Comparison of ENCODE assay signal across 8 cellular contexts in the genomic region with DNA sequence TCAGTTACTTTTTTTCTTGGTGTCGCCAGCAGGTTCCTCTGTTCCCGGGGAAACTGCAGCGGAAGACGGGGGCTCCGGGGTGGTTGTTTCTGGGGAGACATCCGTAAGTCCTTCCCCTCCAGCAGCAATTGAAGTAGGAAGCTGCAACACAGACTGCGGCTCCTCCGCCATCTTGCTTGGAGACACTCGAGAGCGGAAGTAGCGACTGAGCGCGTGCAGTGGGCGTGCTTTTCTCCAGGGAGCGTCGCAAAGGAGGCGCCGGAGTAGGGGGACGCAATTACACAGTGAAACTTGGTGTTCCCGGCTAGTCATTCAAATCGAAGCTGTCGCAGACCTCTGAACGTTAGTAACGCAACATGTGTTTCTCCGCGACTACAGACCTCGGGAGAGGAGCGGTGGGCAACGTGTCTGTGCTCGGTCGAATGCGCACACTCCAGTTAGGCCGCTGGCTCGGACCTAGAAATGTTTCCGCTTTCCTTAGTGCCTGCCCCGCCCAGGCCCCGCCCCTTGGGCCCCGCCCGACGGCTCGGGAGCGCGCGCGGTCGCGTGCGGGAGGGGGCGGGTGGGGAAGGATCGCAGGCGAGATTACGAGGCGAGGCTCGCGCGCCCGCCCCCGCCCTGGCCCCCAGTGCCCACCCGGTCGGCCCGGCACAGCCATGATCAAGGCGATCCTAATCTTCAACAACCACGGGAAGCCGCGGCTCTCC. TPM values are rescaled to one million over a fixed set of nuclear protein-coding genes. Genes with fewer than 3 reads are reported as not detected.
DNase-seq lines count a peak whose midpoint lies in the region; ATAC-seq and TF ChIP-seq lines count a peak whose summit lies in the region.

Gene AP3S1 (plus strand): TSS at position 554 of the 707 bp plus-strand sequence. CDS start 103 bp downstream, at position 657.
Gene ATG12 (minus strand): TSS at position 184 of the 707 bp plus-strand sequence. CDS start 13 bp downstream, at position 171.

- H3K27me3 ChIP-seq in mammary epithelial cell (ENCODE audit: insufficient read depth, low read length) (no peaks in the 10 kb centered on the region), iPS-20b (ENCODE audit: insufficient read depth, low read length) (peaks cover 12% of the 10 kb centered on the region)

- in situ Hi-C loops in GM18951 (cut with MboI; ENCODE audit: low sequenced_read_pairs, unreplicated experiment): no loop called here
- in situ Hi-C loops in mammary epithelial cell (cut with MboI; ENCODE audit: low sequenced_read_pairs in 2 of 2): loop anchor here (10.0 to 25.0 kb wide), 2 partner anchors 217 to 554 kb away; partner anchors contain the start of genes CCDC112 (in 1 of the 2) and TMED7 (in 1 of the 2)

- intact Hi-C loops in mammary epithelial cell (cut with micrococcal nuclease): loop anchor here (1.0 to 10.0 kb wide), 2 partner anchors 227 to 747 kb away; no protein-coding TSS in a partner anchor

- H3K4me3 ChIP-seq in WI38 (ENCODE audit: low read depth, low read length) (peak within 1 kb of the TSS; percentile 91), mammary epithelial cell (replicated peaks in 1 of 3; ENCODE audit: insufficient read depth in 1 of 3, low read depth in 2 of 3, low read length in 3 of 3) (peak within 1 kb of the TSS; percentile 81 to 98 (median 88)), iPS-20b (ENCODE audit: low read length) (peak within 1 kb of the TSS; percentile 97), skin epidermis (peak within 1 kb of the TSS; percentile 79 to 99 (median 86))

- H3K36me3 ChIP-seq in mammary epithelial cell (ENCODE audit: insufficient read depth, low read length): peaks cover 8% of the 10 kb centered on the region
- peaks cover 20% of the 10 kb centered on the region for H3K36me3 ChIP-seq in iPS-20b (ENCODE audit: insufficient read depth, low read depth, low read length)

- peak within 1 kb of the TSS; percentile 97 for H2AFZ ChIP-seq in mammary epithelial cell (ENCODE audit: low read depth, low read length)

- no peaks in the 10 kb centered on the region for H4K20me1 ChIP-seq in mammary epithelial cell (ENCODE audit: insufficient read depth, low read length)

- WGBS in mammary epithelial cell (ENCODE audit: low coverage, missing lambda C conversion rate): 0% methylated on average over 25 of the region's 65 CpGs

- no peaks in the 10 kb centered on the region for H3K9me3 ChIP-seq in mammary epithelial cell (replicated peaks; ENCODE audit: insufficient read depth, low read length)
- no peaks in the 10 kb centered on the region for H3K9me3 ChIP-seq in iPS-20b (ENCODE audit: insufficient read depth, low read depth, low read length)

- CTCF ChIA-PET in mammary epithelial cell (lab: Charles Lee; ENCODE audit: low non-redundant PET): no interaction called here

- BruUV-seq in mammary epithelial cell (replicated peaks; lab: Mats Ljungman, UMichigan): TSS peak; percentile 45

- peak; percentile 93 for DNase-seq in AG08396 (ENCODE audit: low spot score)
- DNase-seq in NCI-H2227 treated with DMSO at 0.1 percent for 48 hours (lab: John Stamatoyannopoulos, UW): peak; percentile 84
- peak; percentile 94 for DNase-seq in mammary epithelial cell

- peaks cover 94% of the 10 kb centered on the region for H3K79me2 ChIP-seq in mammary epithelial cell (ENCODE audit: insufficient read depth, low read length)

- H3K9ac ChIP-seq in mammary epithelial cell (ENCODE audit: insufficient read depth, low read length) (peak within 1 kb of the TSS; percentile 90), iPS-20b (ENCODE audit: low read depth, low read length) (peak within 1 kb of the TSS; percentile 95)

- H3K4me2 ChIP-seq in mammary epithelial cell (ENCODE audit: insufficient read depth, low read depth, low read length): peak within 1 kb of the TSS; percentile 88

- dilution Hi-C loops in mammary epithelial cell (cut with HindIII; ENCODE audit: low sequenced_read_pairs): no loop called here

- peak within 1 kb of the TSS; percentile 91 for H3K27ac ChIP-seq in mammary epithelial cell (ENCODE audit: insufficient read depth, low read depth, low read length)
- peak within 1 kb of the TSS; percentile 88 for H3K27ac ChIP-seq in iPS-20b (ENCODE audit: low read length)
- H3K27ac ChIP-seq in skin epidermis: peak within 1 kb of the TSS; percentile 58 to 97 (median 93)

- ATAC-seq in HG03175 (IDR thresholded peaks at IDR 0.05; ENCODE audit: unreplicated experiment): peak; percentile 89

- TF ChIP-seq POLR2A in GM18951 (IDR thresholded peaks at IDR 0.05; ENCODE audit: extremely low read depth, insufficient read depth, insufficient read length): peak; percentile 84

- TF ChIP-seq CTCF in WI38 (IDR thresholded peaks at IDR 0.05; ENCODE audit: low read depth, low read length) (no peak), mammary epithelial cell (conservative IDR thresholded peaks at IDR 0.05 in 1 of 2, IDR thresholded peaks at IDR 0.05 in 1 of 2; ENCODE audit: extremely low read depth in 1 of 2, insufficient read depth in 1 of 2, low read depth in 1 of 2, low read length in 2 of 2) (no peak)

- H3K4me1 ChIP-seq in mammary epithelial cell (ENCODE audit: insufficient read depth, low read length): peaks cover 14% of the 10 kb centered on the region
- H3K4me1 ChIP-seq in iPS-20b (ENCODE audit: insufficient read depth, low read length): peaks cover 2% of the 10 kb centered on the region

RNA-seq across cellular contexts. Expression of gene AP3S1, which starts in this region (rescaled TPM):
- 100 to 1,000 TPM; 117 to 125 TPM for total RNA-seq in mammary epithelial cell
- polyA plus RNA-seq in mammary epithelial cell: 55.3 TPM
- polyA minus RNA-seq in mammary epithelial cell: 19.2 TPM

RNA-seq across cellular contexts. Expression of gene ATG12, which starts in this region (rescaled TPM):
- 10 to 100 TPM; 33.4 to 48.5 TPM for total RNA-seq in mammary epithelial cell
- 32.3 TPM for polyA plus RNA-seq in mammary epithelial cell
- polyA minus RNA-seq in mammary epithelial cell: 24.7 TPM

Comparison
In these comparisons a context has a peak if more than half of its experiments do, and no peak if none do; other contexts are left out.
1. Peak in every context shown above with its lines: DNase-seq, ATAC-seq, H3K4me3 ChIP-seq and H3K27ac ChIP-seq.